ENCODE assay signal across 11 cellular contexts in genomic region chr18:23401400-23402347, GRCh38. TPM values are rescaled to one million over a fixed set of nuclear protein-coding genes. Genes with fewer than 3 reads are reported as not detected.
A peak's percentile ranks its signal among the peaks of the same experiment; 100 is the strongest.
DNase-seq lines count a peak whose midpoint lies in the region; ATAC-seq and TF ChIP-seq lines count a peak whose summit lies in the region.
"Had no signal": no experiment of that assay in that cellular context is flagged by ENCODE, and none has a peak within 500 bp of the region (broad histone marks: within the 10 kb centered on the region; RNA-seq: fewer than 3 reads in every experiment).

No MANE protein-coding gene starts in this region.

- POLR2A ChIA-PET in activated CD8-positive, alpha-beta T cell treated with anti-CD3 and anti-CD28 coated beads for 36 hours (lab: Charles Lee) = interaction anchor here (0.6 kb wide), 1 partner anchor 248 kb away, joined by 3 read pairs; no protein-coding TSS in a partner anchor

- H3K4me1 ChIP-seq in testis = peaks cover 3% of the 10 kb centered on the region

- peaks cover 21% of the 10 kb centered on the region for H3K4me1 Mint-ChIP-seq in activated CD8-positive, alpha-beta T cell treated with anti-CD3 and anti-CD28 coated beads for 36 hours (ENCODE audit: low read depth)

- no peaks in the 10 kb centered on the region for H3K9me3 Mint-ChIP-seq in activated CD8-positive, alpha-beta T cell treated with anti-CD3 and anti-CD28 coated beads for 36 hours
- H3K9me3 Mint-ChIP-seq: activated T-helper 1 cell treated with anti-CD3 and anti-CD28 coated beads, Interleukin-12 subunit alpha, Interleukin-12 subunit beta, Interleukin-2, Interleukin-4 antibody, amounts not matched to agents 30 ng/mL and 10 ng/mL and 1 ng/mL, durations not matched to agents 14 hours and 24 hours and 36 hours; stimulated activated naive CD8-positive, alpha-beta T cell treated with anti-CD3 and anti-CD28 coated beads, Interleukin-15, Interleukin-2, amounts not matched to agents 100 ng/mL and 50 ng/mL, for 24 hours had no signal

- H3K27ac Mint-ChIP-seq in activated CD8-positive, alpha-beta T cell treated with anti-CD3 and anti-CD28 coated beads for 36 hours = no peak overlapping the region
- H3K27ac Mint-ChIP-seq: activated T-helper 1 cell treated with anti-CD3 and anti-CD28 coated beads, Interleukin-12 subunit alpha, Interleukin-12 subunit beta, Interleukin-2, Interleukin-4 antibody, amounts not matched to agents 30 ng/mL and 10 ng/mL and 1 ng/mL, durations not matched to agents 14 hours and 24 hours and 36 hours; stimulated activated naive CD8-positive, alpha-beta T cell treated with anti-CD3 and anti-CD28 coated beads, Interleukin-15, Interleukin-2, amounts not matched to agents 100 ng/mL and 50 ng/mL, for 24 hours had no signal

- WGBS in testis, 2 donors = 58 to 61% methylated on average over 10 of the region's 10 CpGs

- no peak overlapping the region for H3K4me3 ChIP-seq in testis

- H3K27me3 Mint-ChIP-seq in activated CD8-positive, alpha-beta T cell treated with anti-CD3 and anti-CD28 coated beads for 36 hours = no peaks in the 10 kb centered on the region
- H3K27me3 Mint-ChIP-seq: stimulated activated naive CD8-positive, alpha-beta T cell treated with anti-CD3 and anti-CD28 coated beads, Interleukin-15, Interleukin-2, amounts not matched to agents 100 ng/mL and 50 ng/mL, for 24 hours had no signal

- H3K27me3 ChIP-seq in testis = no peaks in the 10 kb centered on the region

- no peak overlapping the region for H3K4me3 Mint-ChIP-seq in activated CD8-positive, alpha-beta T cell treated with anti-CD3 and anti-CD28 coated beads for 36 hours
- H3K4me3 Mint-ChIP-seq: activated T-helper 1 cell treated with anti-CD3 and anti-CD28 coated beads, Interleukin-12 subunit alpha, Interleukin-12 subunit beta, Interleukin-2, Interleukin-4 antibody, amounts not matched to agents 30 ng/mL and 10 ng/mL and 1 ng/mL, durations not matched to agents 14 hours and 24 hours and 36 hours; stimulated activated naive CD8-positive, alpha-beta T cell treated with anti-CD3 and anti-CD28 coated beads, Interleukin-15, Interleukin-2, amounts not matched to agents 100 ng/mL and 50 ng/mL, for 24 hours had no signal

- no peaks in the 10 kb centered on the region for H3K9me3 ChIP-seq in testis

- peak overlapping the region in 1 of 2 donors; percentile 6 for H3K27ac ChIP-seq in testis
- H3K27ac ChIP-seq: 22Rv1 had no signal

- H3K36me3 ChIP-seq in testis (ENCODE audit: low read depth, missing control alignments) = no peaks in the 10 kb centered on the region

- H3K36me3 Mint-ChIP-seq in activated CD8-positive, alpha-beta T cell treated with anti-CD3 and anti-CD28 coated beads for 36 hours (ENCODE audit: low read depth) = peaks cover 1% of the 10 kb centered on the region

- no peak for TF ChIP-seq CTCF in testis (IDR thresholded peaks at IDR 0.05)
- no peak for TF ChIP-seq CTCF in activated CD8-positive, alpha-beta T cell treated with anti-CD3 and anti-CD28 coated beads for 36 hours (IDR thresholded peaks at IDR 0.05)

- CTCF ChIA-PET in activated CD8-positive, alpha-beta T cell treated with anti-CD3 and anti-CD28 coated beads for 36 hours (lab: Charles Lee) = interaction anchor here (0.8 to 7.4 kb wide), 3 partner anchors 10 to 23 kb away, joined by 4 to 36 read pairs (median 8); no protein-coding TSS in a partner anchor

- DNase-seq in NCI-H2029 (lab: John Stamatoyannopoulos, UW) (peak; percentile 48), NCI-H2029 treated with DMSO at 0.1 percent for 48 hours (lab: John Stamatoyannopoulos, UW) (no peak), T1000 (lab: John Stamatoyannopoulos, UW) (peak; percentile 14), iPS-NIHi11 (ENCODE audit: low spot score) (peak; percentile 71), testis (peak; percentile 25), NCI-H187 treated with DMSO at 0.1 percent for 48 hours (lab: John Stamatoyannopoulos, UW) (no peak)
- no peak for DNase-seq in activated CD8-positive, alpha-beta T cell treated with anti-CD3 and anti-CD28 coated beads for 36 hours

- ATAC-seq in activated CD8-positive, alpha-beta T cell treated with anti-CD3 and anti-CD28 coated beads for 36 hours = no peak
- ATAC-seq in activated CD4-positive, CD25-positive, alpha-beta regulatory T cell treated with anti-CD3 and anti-CD28 coated beads, Interleukin-2, amount 50 U/mL, for 24 hours = no peak

- no peak for TF ChIP-seq POLR2A in testis (IDR thresholded peaks at IDR 0.05)

- intact Hi-C loops in testis (cut with DNase I; ENCODE audit: low total_unique reads) = loop anchor here (10.0 kb wide), 1 partner anchor 267 kb away; the partner anchor contains the start of gene CABLES1
- intact Hi-C loops in activated CD8-positive, alpha-beta T cell treated with anti-CD3 and anti-CD28 coated beads for 36 hours (cut with micrococcal nuclease) = no loop called here

RNA-seq across cellular contexts. Expression of gene RIOK3, which starts 51.4 kb away (rescaled TPM):
- 10 to 100 TPM; 41.7 to 68.7 TPM for total RNA-seq in testis
- 76.8 TPM for polyA plus RNA-seq in testis (ENCODE audit: insufficient read depth, low read depth, low replicate concordance)
- total RNA-seq in activated CD8-positive, alpha-beta T cell treated with anti-CD3 and anti-CD28 coated beads for 36 hours = 10 to 100 TPM; 74.7 to 81.3 TPM

Comparison
In these comparisons a context has a peak if more than half of its experiments do, and no peak if none do; other contexts are left out.
1. DNase-seq: peak in NCI-H2029 (single experiment), T1000 (single experiment), iPS-NIHi11 (single experiment) and testis (single experiment); none in NCI-H2029 treated with DMSO at 0.1 percent for 48 hours (single experiment), NCI-H187 treated with DMSO at 0.1 percent for 48 hours (single experiment) and activated CD8-positive, alpha-beta T cell treated with anti-CD3 and anti-CD28 coated beads for 36 hours (single experiment).